ENCODE assay signal across 1 cellular context in genomic region chr13:114174529-114174941, GRCh38.
TF ChIP-seq lines count a peak whose summit lies in the region.

No MANE protein-coding gene starts in this region.

TF ChIP-seq in endothelial cell of umbilical vein, 7 proteins besides CTCF, POLR2A, EP300 and RAD21:
- TF ChIP-seq MAX (IDR thresholded peaks at IDR 0.05; ENCODE audit: insufficient read depth, insufficient read length) (no peak), GATA2 (IDR thresholded peaks at IDR 0.05; ENCODE audit: insufficient read depth, insufficient read length, low read depth, low read length) (peak; percentile 56)
